ENCODE assay signal across 9 cellular contexts in the genomic region with DNA sequence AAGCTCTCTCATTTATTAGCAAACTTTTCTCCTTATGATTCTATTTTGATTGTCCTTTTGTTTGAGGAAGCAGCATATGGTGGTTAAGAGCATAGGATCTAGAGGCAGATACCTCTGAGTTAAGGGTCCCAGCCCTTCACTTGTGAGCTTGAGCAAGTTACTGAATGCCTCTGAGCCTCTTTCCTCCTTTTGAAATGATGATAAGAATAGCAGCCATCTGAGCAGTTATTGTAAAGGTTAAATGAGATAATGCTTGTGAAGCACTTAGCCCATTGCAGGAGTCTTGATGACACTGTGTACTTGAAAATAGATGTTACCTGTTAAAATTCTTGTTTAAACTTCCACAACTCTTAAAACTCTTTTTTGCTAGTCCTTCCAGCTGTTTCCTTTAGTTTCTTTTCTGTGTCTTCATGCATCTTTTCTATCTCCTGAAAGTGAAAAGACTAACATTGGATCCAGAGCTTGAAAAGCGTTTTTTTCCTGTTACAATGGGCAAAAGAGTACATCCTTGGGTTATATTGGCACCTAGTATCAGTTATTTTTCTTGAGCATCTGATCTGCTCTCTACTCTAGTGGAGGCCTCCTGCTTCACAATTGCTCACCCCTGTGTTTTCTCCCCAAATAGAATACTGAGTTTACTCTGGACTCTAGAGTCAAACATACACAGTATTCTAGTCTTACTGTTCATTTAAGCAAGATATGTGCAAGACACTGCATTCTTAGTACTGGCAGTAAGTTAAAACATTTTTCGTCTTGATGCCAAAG. TPM values are rescaled to one million over a fixed set of nuclear protein-coding genes. Genes with fewer than 3 reads are reported as not detected.
DNase-seq lines count a peak whose midpoint lies in the region; ATAC-seq and TF ChIP-seq lines count a peak whose summit lies in the region.
"Had no signal": no experiment of that assay in that cellular context is flagged by ENCODE, and none has a peak within 500 bp of the region (broad histone marks: within the 10 kb centered on the region; RNA-seq: fewer than 3 reads in every experiment).

No MANE protein-coding gene starts in this region.

- DNase-seq in NOMO-1 (lab: John Stamatoyannopoulos, UW; ENCODE audit: unreplicated experiment in 2 of 2): peak; percentile 7 to 29
- no peak for DNase-seq in NOMO-1 treated with dmso at 0.1 percent for 144 hours (lab: John Stamatoyannopoulos, UW; ENCODE audit: unreplicated experiment)
- no peak for DNase-seq in T-cell
- DNase-seq in foreskin fibroblast: no peak
- no peak for DNase-seq in NCI-H526 (lab: John Stamatoyannopoulos, UW)
- no peak for DNase-seq in HEK293T (ENCODE audit: extremely low spot score)
- DNase-seq: NCI-H1092 had no signal

- no peaks in the 10 kb centered on the region for H3K36me3 Mint-ChIP-seq in T-cell
- peaks cover 15% of the 10 kb centered on the region for H3K36me3 Mint-ChIP-seq in stimulated activated memory B cell treated with anti-CD40 and anti-IgM and Interleukin-4, amounts not matched to agents 10 μg/mL and 1 μg/mL and 100 μg/mL, for 72 hours

- H3K4me3 ChIP-seq in foreskin fibroblast (ENCODE audit: low read depth in 1 of 2, low read length in 2 of 2): peak overlapping the region; percentile 74 to 97

- no peaks in the 10 kb centered on the region for H3K9me3 Mint-ChIP-seq in T-cell
- H3K9me3 Mint-ChIP-seq in stimulated activated memory B cell treated with anti-CD40 and anti-IgM and Interleukin-4, amounts not matched to agents 10 μg/mL and 1 μg/mL and 100 μg/mL, for 72 hours: no peaks in the 10 kb centered on the region

- peaks cover 68 to 73% (median 70%) of the 10 kb centered on the region in 3 donors for H3K4me1 Mint-ChIP-seq in T-cell
- peaks cover 43% of the 10 kb centered on the region for H3K4me1 Mint-ChIP-seq in stimulated activated memory B cell treated with anti-CD40 and anti-IgM and Interleukin-4, amounts not matched to agents 10 μg/mL and 1 μg/mL and 100 μg/mL, for 72 hours

- TF ChIP-seq CTCF in foreskin fibroblast (IDR thresholded peaks at IDR 0.05; ENCODE audit: low read depth, low read length): no peak

- peak overlapping the region; percentile 79 to 92 for H3K27ac Mint-ChIP-seq in T-cell
- no peak overlapping the region for H3K27ac Mint-ChIP-seq in stimulated activated memory B cell treated with anti-CD40 and anti-IgM and Interleukin-4, amounts not matched to agents 10 μg/mL and 1 μg/mL and 100 μg/mL, for 72 hours

- POLR2A ChIA-PET in T-cell (lab: Charles Lee): interaction anchor here (0.5 to 1.8 kb wide), 14 partner anchors 8 to 427 kb away, joined by 3 to 19 read pairs (median 4); a partner anchor contains a TSS
- POLR2A ChIA-PET in HEK293T (lab: Yijun Ruan, JAX): interaction anchor here (1.4 to 2.8 kb wide), 3 partner anchors 16 to 63 kb away, joined by 5 to 9 read pairs (median 6); a partner anchor contains a TSS

- no peaks in the 10 kb centered on the region for H3K27me3 Mint-ChIP-seq in T-cell
- H3K27me3 Mint-ChIP-seq in stimulated activated memory B cell treated with anti-CD40 and anti-IgM and Interleukin-4, amounts not matched to agents 10 μg/mL and 1 μg/mL and 100 μg/mL, for 72 hours: no peaks in the 10 kb centered on the region

- CTCF ChIA-PET in T-cell (lab: Charles Lee) (interaction anchor here (0.5 to 1.7 kb wide), 8 partner anchors 14 to 359 kb away, joined by 3 to 10 read pairs (median 5); no protein-coding TSS in a partner anchor), HEK293T (lab: Yijun Ruan, JAX) (interaction anchor here (1.5 kb wide), 1 partner anchor 17 kb away, joined by 4 read pairs; no protein-coding TSS in a partner anchor)

- ATAC-seq in T-cell (replicated peaks in 1 of 4): no peak
- ATAC-seq in stimulated activated memory B cell treated with anti-CD40 and anti-IgM and Interleukin-4, amounts not matched to agents 10 μg/mL and 1 μg/mL and 100 μg/mL, for 72 hours: no peak
- ATAC-seq in HG02852 (IDR thresholded peaks at IDR 0.05; ENCODE audit: unreplicated experiment): no peak

- H3K4me3 Mint-ChIP-seq in T-cell: peak overlapping the region; percentile 93 to 99 (median 97)
- peak overlapping the region; percentile 93 for H3K4me3 Mint-ChIP-seq in stimulated activated memory B cell treated with anti-CD40 and anti-IgM and Interleukin-4, amounts not matched to agents 10 μg/mL and 1 μg/mL and 100 μg/mL, for 72 hours

TF ChIP-seq in HEK293T, 16 proteins besides CTCF, POLR2A, EP300 and RAD21:
- no peak for TF ChIP-seq TARDBP (IDR thresholded peaks at IDR 0.05)
- TF ChIP-seq HDGF (IDR thresholded peaks at IDR 0.05; ENCODE audit: borderline replicate concordance): no peak
- no peak for TF ChIP-seq SUZ12 (IDR thresholded peaks at IDR 0.05)
- no peak for TF ChIP-seq ELF4 (IDR thresholded peaks at IDR 0.05)
- TF ChIP-seq ZNF384 (IDR thresholded peaks at IDR 0.05): no peak
- no peak for TF ChIP-seq SP1 (IDR thresholded peaks at IDR 0.05)
- TF ChIP-seq FOXK2 (IDR thresholded peaks at IDR 0.05): no peak
- TF ChIP-seq FOXM1 (IDR thresholded peaks at IDR 0.05; ENCODE audit: borderline replicate concordance): no peak
- TF ChIP-seq, protein P1, sequence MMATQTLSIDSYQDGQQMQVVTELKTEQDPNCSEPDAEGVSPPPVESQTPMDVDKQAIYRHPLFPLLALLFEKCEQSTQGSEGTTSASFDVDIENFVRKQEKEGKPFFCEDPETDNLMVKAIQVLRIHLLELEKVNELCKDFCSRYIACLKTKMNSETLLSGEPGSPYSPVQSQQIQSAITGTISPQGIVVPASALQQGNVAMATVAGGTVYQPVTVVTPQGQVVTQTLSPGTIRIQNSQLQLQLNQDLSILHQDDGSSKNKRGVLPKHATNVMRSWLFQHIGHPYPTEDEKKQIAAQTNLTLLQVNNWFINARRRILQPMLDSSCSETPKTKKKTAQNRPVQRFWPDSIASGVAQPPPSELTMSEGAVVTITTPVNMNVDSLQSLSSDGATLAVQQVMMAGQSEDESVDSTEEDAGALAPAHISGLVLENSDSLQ (IDR thresholded peaks at IDR 0.05): no peak
- TF ChIP-seq BHLHE40 (IDR thresholded peaks at IDR 0.05; ENCODE audit: borderline replicate concordance): no peak
- no peak for TF ChIP-seq CTBP1 (IDR thresholded peaks at IDR 0.05; ENCODE audit: borderline replicate concordance)
- no peak for TF ChIP-seq NFRKB (IDR thresholded peaks at IDR 0.05)
- no peak for TF ChIP-seq L3MBTL2 (conservative IDR thresholded peaks at IDR 0.05)
- TF ChIP-seq LEF1 (IDR thresholded peaks at IDR 0.05; ENCODE audit: borderline replicate concordance): no peak
- no peak for TF ChIP-seq ARNT (IDR thresholded peaks at IDR 0.05)

RNA-seq across cellular contexts. Expression of a gene that starts 3.1 kb away (rescaled TPM):
- total RNA-seq in T-cell: 100 to 1,000 TPM in 2 of 5 donors, 10 to 100 TPM in 3; 80.2 to 200 (median 87.8) TPM

Comparison
In these comparisons a context has a peak if more than half of its experiments do, and no peak if none do; other contexts are left out.
1. DNase-seq: peak in NOMO-1 (2 of 2); none in NOMO-1 treated with dmso at 0.1 percent for 144 hours (single experiment), T-cell (0 of 34), foreskin fibroblast (0 of 2), NCI-H526 (0 of 2) and HEK293T (single experiment).